Comparison of ENCODE assay signal across 8 cellular contexts in genomic region chr4:173257732-173258717, GRCh38.
DNase-seq lines count a peak whose midpoint lies in the region; ATAC-seq, FAIRE-seq and TF ChIP-seq lines count a peak whose summit lies in the region.

No MANE protein-coding gene starts in this region.

- BruUV-seq in A673 (replicated peaks; lab: Mats Ljungman, UMichigan) (no TSS peak), mammary epithelial cell (replicated peaks; lab: Mats Ljungman, UMichigan) (no TSS peak)

- no peaks in the 10 kb centered on the region for H3K27me3 ChIP-seq in A673 (replicated peaks; ENCODE audit: insufficient read depth, low read depth, low read length, poor library complexity)
- H3K27me3 ChIP-seq in mammary epithelial cell (ENCODE audit: insufficient read depth, low read length), result no peaks in the 10 kb centered on the region

- H2AFZ ChIP-seq in mammary epithelial cell (ENCODE audit: low read depth, low read length), result no peak overlapping the region

- H3K79me2 ChIP-seq in mammary epithelial cell (ENCODE audit: insufficient read depth, low read length), result no peaks in the 10 kb centered on the region

- H3K4me3 ChIP-seq in A673 (ENCODE audit: low read depth, low read length, poor library complexity, severe bottlenecking) (no peak overlapping the region), mammary epithelial cell (replicated peaks in 1 of 3; ENCODE audit: insufficient read depth in 1 of 3, low read depth in 2 of 3, low read length in 3 of 3) (no peak overlapping the region), kidney (ENCODE audit: low read length in 2 of 2) (no peak overlapping the region)

- TF ChIP-seq CTCF in A673 (conservative IDR thresholded peaks at IDR 0.05; ENCODE audit: low read depth, low read length) (peak; percentile 94), VCaP (conservative IDR thresholded peaks at IDR 0.05) (peak; percentile 93), mammary epithelial cell (conservative IDR thresholded peaks at IDR 0.05 in 1 of 2, IDR thresholded peaks at IDR 0.05 in 1 of 2; ENCODE audit: extremely low read depth in 1 of 2, insufficient read depth in 1 of 2, low read depth in 1 of 2, low read length in 2 of 2) (peak; percentile 84 to 91), kidney (IDR thresholded peaks at IDR 0.05; ENCODE audit: borderline replicate concordance, extremely low read depth, insufficient read depth) (peak; percentile 69)

- peak; percentile 86 for DNase-seq in A673 (ENCODE audit: low spot score)
- no peak for DNase-seq in GM12891 (ENCODE audit: insufficient read length, low spot score)
- DNase-seq in NCI-H1436 treated with DMSO at 0.1 percent for 48 hours (lab: John Stamatoyannopoulos, UW), result peak; percentile 13
- peak; percentile 38 for DNase-seq in mammary epithelial cell
- no peak for DNase-seq in kidney
- peak; percentile 59 for DNase-seq in stimulated activated CD4-positive, alpha-beta T cell treated with anti-CD3 and anti-CD28 coated beads, Interleukin-4, amount 100 ng/mL, for 24 hours

- H3K9ac ChIP-seq in mammary epithelial cell (ENCODE audit: insufficient read depth, low read length) (no peak overlapping the region), kidney (ENCODE audit: low read length in 2 of 2) (no peak overlapping the region)

- H3K9me3 ChIP-seq in A673 (ENCODE audit: low read depth, low read length, poor library complexity, severe bottlenecking), result no peaks in the 10 kb centered on the region
- no peaks in the 10 kb centered on the region for H3K9me3 ChIP-seq in mammary epithelial cell (replicated peaks; ENCODE audit: insufficient read depth, low read length)
- H3K9me3 ChIP-seq in kidney (ENCODE audit: control insufficient read depth in 1 of 2, low read length in 2 of 2), result no peaks in the 10 kb centered on the region

- in situ Hi-C loops in mammary epithelial cell (cut with MboI; ENCODE audit: low sequenced_read_pairs in 2 of 2), result loop anchor here (5.0 to 25.0 kb wide), 3 partner anchors 236 to 371 kb away; no protein-coding TSS in a partner anchor

- peak; percentile 81 for ATAC-seq in HG02763 (IDR thresholded peaks at IDR 0.05; ENCODE audit: unreplicated experiment)

- H3K27ac ChIP-seq in A673 (ENCODE audit: low read depth, low read length, poor library complexity, severe bottlenecking), result peak overlapping the region; percentile 37
- no peak overlapping the region for H3K27ac ChIP-seq in VCaP
- no peak overlapping the region for H3K27ac ChIP-seq in mammary epithelial cell (ENCODE audit: insufficient read depth, low read depth, low read length)
- no peak overlapping the region for H3K27ac ChIP-seq in kidney (ENCODE audit: low read depth in 2 of 2, low read length in 2 of 2)

- no peak overlapping the region for H3K4me2 ChIP-seq in mammary epithelial cell (ENCODE audit: insufficient read depth, low read depth, low read length)

- WGBS in mammary epithelial cell (ENCODE audit: low coverage, missing lambda C conversion rate), result 27% methylated on average over 4 of the region's 4 CpGs

- FAIRE-seq in GM12891 (lab: Jason Lieb, UNC) (peak; percentile 52), kidney (lab: Jason Lieb, UNC) (peak; percentile 83)

- TF ChIP-seq POLR2A in GM12891 (IDR thresholded peaks at IDR 0.05; ENCODE audit: low read depth, low read length), result no peak

- H4K20me1 ChIP-seq in mammary epithelial cell (ENCODE audit: insufficient read depth, low read length), result no peaks in the 10 kb centered on the region

- dilution Hi-C loops in mammary epithelial cell (cut with HindIII; ENCODE audit: low sequenced_read_pairs), result loop anchor here (25.0 kb wide), 1 partner anchor 246 kb away; no protein-coding TSS in a partner anchor

- intact Hi-C loops in A673 (cut with micrococcal nuclease; ENCODE audit: unreplicated experiment) (loop anchor here (1.0 to 10.0 kb wide), 8 partner anchors 43 to 393 kb away; no protein-coding TSS in a partner anchor), mammary epithelial cell (cut with micrococcal nuclease) (loop anchor here (1.0 to 5.0 kb wide), 5 partner anchors 90 to 366 kb away; partner anchors contain the start of gene GALNT7), kidney (cut with DNase I) (loop anchor here (10.0 kb wide), 1 partner anchor 233 kb away; no protein-coding TSS in a partner anchor)

- POLR2A ChIA-PET in A673 (lab: Charles Lee; ENCODE audit: low non-redundant PET), result no interaction called here

- CTCF ChIA-PET in A673 (lab: Charles Lee) (interaction anchor here (0.5 to 1.7 kb wide), 6 partner anchors 43 to 244 kb away, joined by 3 to 52 read pairs (median 6); no protein-coding TSS in a partner anchor), mammary epithelial cell (lab: Charles Lee; ENCODE audit: low non-redundant PET) (interaction anchor here (0.5 to 1.0 kb wide), 4 partner anchors 44 to 365 kb away, joined by 3 to 7 read pairs (median 6); no protein-coding TSS in a partner anchor)

- peaks cover 62% of the 10 kb centered on the region for H3K4me1 ChIP-seq in A673 (ENCODE audit: insufficient read depth, low read length, poor library complexity, severe bottlenecking)
- H3K4me1 ChIP-seq in mammary epithelial cell (ENCODE audit: insufficient read depth, low read length), result peaks cover 2% of the 10 kb centered on the region
- H3K4me1 ChIP-seq in kidney (ENCODE audit: control insufficient read depth in 1 of 2, insufficient read depth in 1 of 2, low read depth in 1 of 2, low read length in 2 of 2), result no peaks in the 10 kb centered on the region

- H3K36me3 ChIP-seq in A673 (ENCODE audit: insufficient read depth, low read length, poor library complexity, severe bottlenecking), result no peaks in the 10 kb centered on the region
- no peaks in the 10 kb centered on the region for H3K36me3 ChIP-seq in mammary epithelial cell (ENCODE audit: insufficient read depth, low read length)
- no peaks in the 10 kb centered on the region for H3K36me3 ChIP-seq in kidney (ENCODE audit: control insufficient read depth in 1 of 2, insufficient read depth in 2 of 2, low read length in 2 of 2)

TF ChIP-seq in GM12891, 5 proteins besides CTCF, POLR2A, EP300 and RAD21:
- TF ChIP-seq TAF1 (IDR thresholded peaks at IDR 0.05; ENCODE audit: low read depth, low read length) (no peak), POU2F2 (IDR thresholded peaks at IDR 0.05; ENCODE audit: low read depth, low read length) (no peak), SPI1 (IDR thresholded peaks at IDR 0.05; ENCODE audit: low read depth, low read length) (no peak), POLR2AphosphoS5 (IDR thresholded peaks at IDR 0.05; ENCODE audit: low read depth, low read length) (no peak), PAX5 (IDR thresholded peaks at IDR 0.05; ENCODE audit: insufficient read depth, low read length, severe bottlenecking) (no peak)

Comparison
In these comparisons a context has a peak if more than half of its experiments do, and no peak if none do; other contexts are left out.
1. DNase-seq: peak in A673 (single experiment), NCI-H1436 treated with DMSO at 0.1 percent for 48 hours (single experiment), mammary epithelial cell (single experiment) and stimulated activated CD4-positive, alpha-beta T cell treated with anti-CD3 and anti-CD28 coated beads, Interleukin-4, amount 100 ng/mL, for 24 hours (single experiment); none in GM12891 (single experiment) and kidney (single experiment).
2. Peak in every context shown above with its lines, with median percentiles within 50 percentile points of each other: CTCF ChIP-seq.